Comparison of ENCODE assay signal across 2 cellular contexts in the genomic region with DNA sequence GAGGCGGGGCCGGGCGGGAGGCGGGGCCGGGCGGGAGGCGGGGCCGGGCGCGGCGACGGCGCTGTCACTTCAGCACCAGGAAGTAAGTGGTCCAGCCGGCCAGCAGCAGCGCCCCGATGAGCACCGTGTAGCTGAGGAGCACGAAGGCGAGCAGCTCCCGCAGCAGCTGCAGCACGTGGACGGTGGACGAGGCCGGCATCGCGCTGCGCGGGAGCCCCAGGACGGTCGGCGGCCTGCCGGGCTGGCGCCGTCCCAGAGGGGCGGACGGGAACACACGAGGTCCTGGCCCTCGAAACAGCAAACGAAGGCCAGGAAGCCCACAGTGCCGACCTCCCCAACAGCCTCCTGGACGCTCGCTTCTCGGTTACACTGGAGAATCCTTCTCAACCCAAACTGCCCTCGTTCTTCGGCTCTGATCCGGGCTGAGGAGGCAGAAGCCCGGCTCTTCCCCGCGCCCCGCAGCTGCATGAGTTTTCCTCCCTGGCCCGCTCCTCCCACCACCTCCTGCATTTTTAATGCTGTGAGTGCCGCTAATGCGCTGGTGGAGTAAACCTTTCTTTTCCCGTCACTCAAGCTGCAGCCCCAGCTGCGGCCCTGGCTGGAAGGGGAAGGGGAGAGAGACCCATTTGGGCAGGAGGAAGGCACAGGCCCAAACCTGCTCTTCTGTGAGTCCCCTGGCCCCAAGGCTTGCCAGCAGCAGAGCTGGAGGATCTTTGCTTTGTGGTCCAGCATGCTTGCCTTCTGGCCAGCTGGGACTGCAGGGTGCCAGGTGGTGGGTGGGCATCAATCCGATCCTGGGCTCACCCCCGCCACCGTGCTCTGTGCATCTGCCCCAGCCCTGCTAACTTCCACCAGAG.
TF ChIP-seq lines count a peak whose summit lies in the region.

No MANE protein-coding gene starts in this region.

TF ChIP-seq in HEK293, 187 proteins besides CTCF, POLR2A, EP300 and RAD21 (continued from another document and continues in another):
- TF ChIP-seq ZNF148 (tag by site-specific recombination; IDR thresholded peaks at IDR 0.05; ENCODE audit: borderline replicate concordance) (no peak), ZNF423 (tag by site-specific recombination; IDR thresholded peaks at IDR 0.05) (no peak), ZNF394 (tag by site-specific recombination; IDR thresholded peaks at IDR 0.05; ENCODE audit: borderline replicate concordance) (no peak), ZNF837 (tag by site-specific recombination; IDR thresholded peaks at IDR 0.05) (no peak), SCRT1 (tag by site-specific recombination; IDR thresholded peaks at IDR 0.05; ENCODE audit: borderline replicate concordance) (no peak), ZNF302 (tag by site-specific recombination; IDR thresholded peaks at IDR 0.05; ENCODE audit: low read depth) (no peak), ZNF292 (tag by site-specific recombination; IDR thresholded peaks at IDR 0.05; ENCODE audit: borderline replicate concordance, low read depth) (no peak), ZNF514 (tag by site-specific recombination; IDR thresholded peaks at IDR 0.05) (no peak), ZNF26 (tag by site-specific recombination; IDR thresholded peaks at IDR 0.05) (no peak), ZNF660 (tag by site-specific recombination; IDR thresholded peaks at IDR 0.05) (peak; percentile 68; the same call in 1 of the 2 replicates), ZNF391 (tag by site-specific recombination; IDR thresholded peaks at IDR 0.05; ENCODE audit: borderline replicate concordance, low read depth) (no peak), ZNF701 (tag by site-specific recombination; IDR thresholded peaks at IDR 0.05) (no peak), ZNF623 (tag by site-specific recombination; IDR thresholded peaks at IDR 0.05) (no peak), ZNF311 (tag by site-specific recombination; IDR thresholded peaks at IDR 0.05; ENCODE audit: borderline replicate concordance) (no peak), ZNF341 (tag by site-specific recombination; IDR thresholded peaks at IDR 0.05; ENCODE audit: low read depth) (0 out of 2 replicates have a peak, but pooled peaks have one; percentile 27), ZFP37 (tag by site-specific recombination; IDR thresholded peaks at IDR 0.05) (no peak), ZSCAN30 (tag by site-specific recombination; IDR thresholded peaks at IDR 0.05) (peak; percentile 71; the same call in 1 of the 2 replicates), BCL11A (tag by site-specific recombination; IDR thresholded peaks at IDR 0.05; ENCODE audit: low read depth) (no peak), ZNF175 (tag by site-specific recombination; IDR thresholded peaks at IDR 0.05) (no peak), ZNF548 (tag by site-specific recombination; IDR thresholded peaks at IDR 0.05) (no peak), ZNF561 (tag by site-specific recombination; IDR thresholded peaks at IDR 0.05; ENCODE audit: borderline replicate concordance) (no peak)
- TF ChIP-seq, protein P1, sequence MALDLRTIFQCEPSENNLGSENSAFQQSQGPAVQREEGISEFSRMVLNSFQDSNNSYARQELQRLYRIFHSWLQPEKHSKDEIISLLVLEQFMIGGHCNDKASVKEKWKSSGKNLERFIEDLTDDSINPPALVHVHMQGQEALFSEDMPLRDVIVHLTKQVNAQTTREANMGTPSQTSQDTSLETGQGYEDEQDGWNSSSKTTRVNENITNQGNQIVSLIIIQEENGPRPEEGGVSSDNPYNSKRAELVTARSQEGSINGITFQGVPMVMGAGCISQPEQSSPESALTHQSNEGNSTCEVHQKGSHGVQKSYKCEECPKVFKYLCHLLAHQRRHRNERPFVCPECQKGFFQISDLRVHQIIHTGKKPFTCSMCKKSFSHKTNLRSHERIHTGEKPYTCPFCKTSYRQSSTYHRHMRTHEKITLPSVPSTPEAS (tag by site-specific recombination; IDR thresholded peaks at IDR 0.05), result no peak
- TF ChIP-seq, protein P2, sequence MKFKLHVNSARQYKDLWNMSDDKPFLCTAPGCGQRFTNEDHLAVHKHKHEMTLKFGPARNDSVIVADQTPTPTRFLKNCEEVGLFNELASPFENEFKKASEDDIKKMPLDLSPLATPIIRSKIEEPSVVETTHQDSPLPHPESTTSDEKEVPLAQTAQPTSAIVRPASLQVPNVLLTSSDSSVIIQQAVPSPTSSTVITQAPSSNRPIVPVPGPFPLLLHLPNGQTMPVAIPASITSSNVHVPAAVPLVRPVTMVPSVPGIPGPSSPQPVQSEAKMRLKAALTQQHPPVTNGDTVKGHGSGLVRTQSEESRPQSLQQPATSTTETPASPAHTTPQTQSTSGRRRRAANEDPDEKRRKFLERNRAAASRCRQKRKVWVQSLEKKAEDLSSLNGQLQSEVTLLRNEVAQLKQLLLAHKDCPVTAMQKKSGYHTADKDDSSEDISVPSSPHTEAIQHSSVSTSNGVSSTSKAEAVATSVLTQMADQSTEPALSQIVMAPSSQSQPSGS (tag by site-specific recombination; IDR thresholded peaks at IDR 0.05; ENCODE audit: low read depth), result no peak

TF ChIP-seq in GM12878, 131 proteins besides CTCF, POLR2A, EP300 and RAD21 (continued from another document and continues in another):
- no peak for TF ChIP-seq RFX5 (IDR thresholded peaks at IDR 0.05; ENCODE audit: low read depth, low read length)
- no peak for TF ChIP-seq HDGF (IDR thresholded peaks at IDR 0.05)
- TF ChIP-seq IKZF2 (IDR thresholded peaks at IDR 0.05), result no peak
- TF ChIP-seq NFYA (IDR thresholded peaks at IDR 0.05; ENCODE audit: borderline replicate concordance, low read depth, low read length), result no peak
- no peak for TF ChIP-seq SREBF2 (IDR thresholded peaks at IDR 0.05; ENCODE audit: low read length)
- TF ChIP-seq, protein P3, sequence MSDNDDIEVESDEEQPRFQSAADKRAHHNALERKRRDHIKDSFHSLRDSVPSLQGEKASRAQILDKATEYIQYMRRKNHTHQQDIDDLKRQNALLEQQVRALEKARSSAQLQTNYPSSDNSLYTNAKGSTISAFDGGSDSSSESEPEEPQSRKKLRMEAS (IDR thresholded peaks at IDR 0.05; ENCODE audit: low read depth, low read length), result peak; percentile 92
- TF ChIP-seq IRF4 (IDR thresholded peaks at IDR 0.05; ENCODE audit: low read depth, low read length), result no peak
- TF ChIP-seq SKIL (IDR thresholded peaks at IDR 0.05; ENCODE audit: low read depth, poor library complexity, severe bottlenecking), result no peak
- TF ChIP-seq, protein P4, sequence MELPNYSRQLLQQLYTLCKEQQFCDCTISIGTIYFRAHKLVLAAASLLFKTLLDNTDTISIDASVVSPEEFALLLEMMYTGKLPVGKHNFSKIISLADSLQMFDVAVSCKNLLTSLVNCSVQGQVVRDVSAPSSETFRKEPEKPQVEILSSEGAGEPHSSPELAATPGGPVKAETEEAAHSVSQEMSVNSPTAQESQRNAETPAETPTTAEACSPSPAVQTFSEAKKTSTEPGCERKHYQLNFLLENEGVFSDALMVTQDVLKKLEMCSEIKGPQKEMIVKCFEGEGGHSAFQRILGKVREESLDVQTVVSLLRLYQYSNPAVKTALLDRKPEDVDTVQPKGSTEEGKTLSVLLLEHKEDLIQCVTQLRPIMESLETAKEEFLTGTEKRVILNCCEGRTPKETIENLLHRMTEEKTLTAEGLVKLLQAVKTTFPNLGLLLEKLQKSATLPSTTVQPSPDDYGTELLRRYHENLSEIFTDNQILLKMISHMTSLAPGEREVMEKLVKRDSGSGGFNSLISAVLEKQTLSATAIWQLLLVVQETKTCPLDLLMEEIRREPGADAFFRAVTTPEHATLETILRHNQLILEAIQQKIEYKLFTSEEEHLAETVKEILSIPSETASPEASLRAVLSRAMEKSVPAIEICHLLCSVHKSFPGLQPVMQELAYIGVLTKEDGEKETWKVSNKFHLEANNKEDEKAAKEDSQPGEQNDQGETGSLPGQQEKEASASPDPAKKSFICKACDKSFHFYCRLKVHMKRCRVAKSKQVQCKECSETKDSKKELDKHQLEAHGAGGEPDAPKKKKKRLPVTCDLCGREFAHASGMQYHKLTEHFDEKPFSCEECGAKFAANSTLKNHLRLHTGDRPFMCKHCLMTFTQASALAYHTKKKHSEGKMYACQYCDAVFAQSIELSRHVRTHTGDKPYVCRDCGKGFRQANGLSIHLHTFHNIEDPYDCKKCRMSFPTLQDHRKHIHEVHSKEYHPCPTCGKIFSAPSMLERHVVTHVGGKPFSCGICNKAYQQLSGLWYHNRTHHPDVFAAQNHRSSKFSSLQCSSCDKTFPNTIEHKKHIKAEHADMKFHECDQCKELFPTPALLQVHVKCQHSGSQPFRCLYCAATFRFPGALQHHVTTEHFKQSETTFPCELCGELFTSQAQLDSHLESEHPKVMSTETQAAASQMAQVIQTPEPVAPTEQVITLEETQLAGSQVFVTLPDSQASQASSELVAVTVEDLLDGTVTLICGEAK (IDR thresholded peaks at IDR 0.05; ENCODE audit: borderline replicate concordance), result no peak
- TF ChIP-seq PML (IDR thresholded peaks at IDR 0.05; ENCODE audit: low read length), result no peak
- TF ChIP-seq, protein P5, sequence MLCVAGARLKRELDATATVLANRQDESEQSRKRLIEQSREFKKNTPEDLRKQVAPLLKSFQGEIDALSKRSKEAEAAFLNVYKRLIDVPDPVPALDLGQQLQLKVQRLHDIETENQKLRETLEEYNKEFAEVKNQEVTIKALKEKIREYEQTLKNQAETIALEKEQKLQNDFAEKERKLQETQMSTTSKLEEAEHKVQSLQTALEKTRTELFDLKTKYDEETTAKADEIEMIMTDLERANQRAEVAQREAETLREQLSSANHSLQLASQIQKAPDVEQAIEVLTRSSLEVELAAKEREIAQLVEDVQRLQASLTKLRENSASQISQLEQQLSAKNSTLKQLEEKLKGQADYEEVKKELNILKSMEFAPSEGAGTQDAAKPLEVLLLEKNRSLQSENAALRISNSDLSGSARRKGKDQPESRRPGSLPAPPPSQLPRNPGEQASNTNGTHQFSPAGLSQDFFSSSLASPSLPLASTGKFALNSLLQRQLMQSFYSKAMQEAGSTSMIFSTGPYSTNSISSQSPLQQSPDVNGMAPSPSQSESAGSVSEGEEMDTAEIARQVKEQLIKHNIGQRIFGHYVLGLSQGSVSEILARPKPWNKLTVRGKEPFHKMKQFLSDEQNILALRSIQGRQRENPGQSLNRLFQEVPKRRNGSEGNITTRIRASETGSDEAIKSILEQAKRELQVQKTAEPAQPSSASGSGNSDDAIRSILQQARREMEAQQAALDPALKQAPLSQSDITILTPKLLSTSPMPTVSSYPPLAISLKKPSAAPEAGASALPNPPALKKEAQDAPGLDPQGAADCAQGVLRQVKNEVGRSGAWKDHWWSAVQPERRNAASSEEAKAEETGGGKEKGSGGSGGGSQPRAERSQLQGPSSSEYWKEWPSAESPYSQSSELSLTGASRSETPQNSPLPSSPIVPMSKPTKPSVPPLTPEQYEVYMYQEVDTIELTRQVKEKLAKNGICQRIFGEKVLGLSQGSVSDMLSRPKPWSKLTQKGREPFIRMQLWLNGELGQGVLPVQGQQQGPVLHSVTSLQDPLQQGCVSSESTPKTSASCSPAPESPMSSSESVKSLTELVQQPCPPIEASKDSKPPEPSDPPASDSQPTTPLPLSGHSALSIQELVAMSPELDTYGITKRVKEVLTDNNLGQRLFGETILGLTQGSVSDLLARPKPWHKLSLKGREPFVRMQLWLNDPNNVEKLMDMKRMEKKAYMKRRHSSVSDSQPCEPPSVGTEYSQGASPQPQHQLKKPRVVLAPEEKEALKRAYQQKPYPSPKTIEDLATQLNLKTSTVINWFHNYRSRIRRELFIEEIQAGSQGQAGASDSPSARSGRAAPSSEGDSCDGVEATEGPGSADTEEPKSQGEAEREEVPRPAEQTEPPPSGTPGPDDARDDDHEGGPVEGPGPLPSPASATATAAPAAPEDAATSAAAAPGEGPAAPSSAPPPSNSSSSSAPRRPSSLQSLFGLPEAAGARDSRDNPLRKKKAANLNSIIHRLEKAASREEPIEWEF (IDR thresholded peaks at IDR 0.05; ENCODE audit: insufficient replicate concordance, low read depth, low read length), result no peak
- TF ChIP-seq NFXL1 (IDR thresholded peaks at IDR 0.05; ENCODE audit: borderline replicate concordance), result peak; percentile 72; the same call in 1 of the 2 replicates
- no peak for TF ChIP-seq NRF1 (conservative IDR thresholded peaks at IDR 0.05; ENCODE audit: low read depth, low read length)
- no peak for TF ChIP-seq FOXM1 (IDR thresholded peaks at IDR 0.05; ENCODE audit: low read depth, low read length)
- TF ChIP-seq ZNF217 (IDR thresholded peaks at IDR 0.05), result no peak
- TF ChIP-seq MXI1 (IDR thresholded peaks at IDR 0.05; ENCODE audit: low read depth, low read length), result peak; percentile 95
- no peak for TF ChIP-seq FOS (IDR thresholded peaks at IDR 0.05; ENCODE audit: borderline replicate concordance, extremely low read depth, insufficient read length)
- TF ChIP-seq, protein P6, sequence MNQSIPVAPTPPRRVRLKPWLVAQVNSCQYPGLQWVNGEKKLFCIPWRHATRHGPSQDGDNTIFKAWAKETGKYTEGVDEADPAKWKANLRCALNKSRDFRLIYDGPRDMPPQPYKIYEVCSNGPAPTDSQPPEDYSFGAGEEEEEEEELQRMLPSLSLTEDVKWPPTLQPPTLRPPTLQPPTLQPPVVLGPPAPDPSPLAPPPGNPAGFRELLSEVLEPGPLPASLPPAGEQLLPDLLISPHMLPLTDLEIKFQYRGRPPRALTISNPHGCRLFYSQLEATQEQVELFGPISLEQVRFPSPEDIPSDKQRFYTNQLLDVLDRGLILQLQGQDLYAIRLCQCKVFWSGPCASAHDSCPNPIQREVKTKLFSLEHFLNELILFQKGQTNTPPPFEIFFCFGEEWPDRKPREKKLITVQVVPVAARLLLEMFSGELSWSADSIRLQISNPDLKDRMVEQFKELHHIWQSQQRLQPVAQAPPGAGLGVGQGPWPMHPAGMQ (IDR thresholded peaks at IDR 0.05; ENCODE audit: borderline replicate concordance), result no peak
- no peak for TF ChIP-seq STAT1 (conservative IDR thresholded peaks at IDR 0.05)
- TF ChIP-seq, protein P2 (IDR thresholded peaks at IDR 0.05; ENCODE audit: low read length), result no peak
